ENCODE assay signal across 10 cellular contexts in genomic region chr20:38369387-38369786, GRCh38. TPM values are rescaled to one million over a fixed set of nuclear protein-coding genes. Genes with fewer than 3 reads are reported as not detected.
DNase-seq lines count a peak whose midpoint lies in the region; ATAC-seq, FAIRE-seq and TF ChIP-seq lines count a peak whose summit lies in the region.
"Had no signal": no experiment of that assay in that cellular context is flagged by ENCODE, and none has a peak within 500 bp of the region (broad histone marks: within the 10 kb centered on the region; RNA-seq: fewer than 3 reads in every experiment).

No MANE protein-coding gene starts in this region.

- H3K79me2 ChIP-seq in endothelial cell of umbilical vein (ENCODE audit: control insufficient read depth, insufficient read depth, low read length), result no peaks in the 10 kb centered on the region

- no peaks in the 10 kb centered on the region for H3K9me1 ChIP-seq in endothelial cell of umbilical vein (replicated peaks; ENCODE audit: control insufficient read depth, extremely low read depth, insufficient read depth, low read length)

- no peak overlapping the region for H3K9ac ChIP-seq in endothelial cell of umbilical vein (replicated peaks; ENCODE audit: extremely low read depth, insufficient read depth, low read length)

- H3K36me3 ChIP-seq in endothelial cell of umbilical vein (ENCODE audit: control insufficient read depth in 2 of 2, extremely low read depth in 1 of 2, insufficient read depth in 2 of 2, low read length in 2 of 2), result no peaks in the 10 kb centered on the region
- H3K36me3 ChIP-seq in upper lobe of right lung, result no peaks in the 10 kb centered on the region

- CTCF ChIA-PET in endothelial cell of umbilical vein (lab: Charles Lee), result interaction anchor here (1.0 to 1.6 kb wide), 2 partner anchors 31 to 47 kb away, joined by 3 read pairs; no protein-coding TSS in a partner anchor

- H3K27ac ChIP-seq in endothelial cell of umbilical vein (ENCODE audit: insufficient read depth, low read depth, low read length) (no peak overlapping the region), upper lobe of right lung (no peak overlapping the region)
- H3K27ac ChIP-seq: epithelial cell of prostate had no signal

- no peak overlapping the region for H2AFZ ChIP-seq in endothelial cell of umbilical vein (ENCODE audit: low read depth, low read length)

- H3K4me1 ChIP-seq in endothelial cell of umbilical vein (ENCODE audit: control insufficient read depth, extremely low read depth, insufficient read depth, low read length), result no peaks in the 10 kb centered on the region
- peaks cover 4% of the 10 kb centered on the region for H3K4me1 ChIP-seq in upper lobe of right lung

- H4K20me1 ChIP-seq in endothelial cell of umbilical vein (replicated peaks; ENCODE audit: control insufficient read depth, extremely low read depth, insufficient read depth, low read length), result no peaks in the 10 kb centered on the region

- peak; percentile 59 for DNase-seq in NCI-H82 (lab: John Stamatoyannopoulos, UW)
- DNase-seq in NCI-H82 treated with DMSO at 0.1 percent for 48 hours (lab: John Stamatoyannopoulos, UW; ENCODE audit: unreplicated experiment), result no peak
- DNase-seq in endothelial cell of umbilical vein (ENCODE audit: low read depth, low spot score), result peak; percentile 12
- no peak for DNase-seq in upper lobe of right lung
- DNase-seq in activated naive CD4-positive, alpha-beta T cell treated with anti-CD3 and anti-CD28 coated beads, Interleukin-2, amount 50 U/mL, for 16 hours, result no peak
- no peak for DNase-seq in activated effector memory CD4-positive, alpha-beta T cell treated with Interleukin-2 at 50 U/mL for 16 hours
- no peak for DNase-seq in NCI-H1048 (lab: John Stamatoyannopoulos, UW)
- DNase-seq: activated naive CD4-positive, alpha-beta T cell treated with anti-CD3 and anti-CD28 coated beads for 36 hours had no signal

- peak; percentile 21 for FAIRE-seq in endothelial cell of umbilical vein (lab: Jason Lieb, UNC)

- TF ChIP-seq CTCF in endothelial cell of umbilical vein (IDR thresholded peaks at IDR 0.05; ENCODE audit: extremely low read depth in 1 of 2, insufficient read depth in 1 of 2, low read depth in 1 of 2, low read length in 2 of 2) (no peak), upper lobe of right lung (IDR thresholded peaks at IDR 0.05) (no peak)

- intact Hi-C loops in endothelial cell of umbilical vein (cut with micrococcal nuclease), result no loop called here
- intact Hi-C loops in upper lobe of right lung (cut with DNase I), result no loop called here

- H3K4me2 ChIP-seq in endothelial cell of umbilical vein (ENCODE audit: insufficient read depth, low read length), result no peak overlapping the region

- H3K9me3 ChIP-seq in endothelial cell of umbilical vein (replicated peaks; ENCODE audit: control insufficient read depth, insufficient read depth, low read length) (no peaks in the 10 kb centered on the region), upper lobe of right lung (no peaks in the 10 kb centered on the region)

- H3K27me3 ChIP-seq in endothelial cell of umbilical vein (ENCODE audit: control insufficient read depth in 2 of 2, insufficient read depth in 2 of 2, low read length in 2 of 2) (peaks cover 12 to 17% of the 10 kb centered on the region in 2 experiments), upper lobe of right lung (no peaks in the 10 kb centered on the region)

- POLR2A ChIA-PET in endothelial cell of umbilical vein (lab: Charles Lee), result no interaction called here

- H3K4me3 ChIP-seq in endothelial cell of umbilical vein (replicated peaks in 1 of 3; ENCODE audit: insufficient read depth in 1 of 3, low read depth in 1 of 3, low read length in 3 of 3), result no peak overlapping the region
- no peak overlapping the region for H3K4me3 ChIP-seq in upper lobe of right lung

- TF ChIP-seq POLR2A in endothelial cell of umbilical vein (IDR thresholded peaks at IDR 0.05; ENCODE audit: low read depth, low read length), result no peak

- ATAC-seq in upper lobe of right lung, result peak; percentile 75

- dilution Hi-C loops in endothelial cell of umbilical vein (cut with MboI; ENCODE audit: extremely low pct_ligation_motif_present, low sequenced_read_pairs), result no loop called here

- BruUV-seq in endothelial cell of umbilical vein (replicated peaks; lab: Mats Ljungman, UMichigan), result no TSS peak

TF ChIP-seq in PFSK-1, 5 proteins besides CTCF, POLR2A, EP300 and RAD21:
- TF ChIP-seq SIN3A (IDR thresholded peaks at IDR 0.05; ENCODE audit: borderline replicate concordance, insufficient read depth, low read length), result no peak
- TF ChIP-seq POLR2AphosphoS5 (IDR thresholded peaks at IDR 0.05; ENCODE audit: low read depth, low read length), result peak; percentile 39; the same call in 1 of the 2 replicates

TF ChIP-seq in endothelial cell of umbilical vein, 7 proteins besides CTCF, POLR2A, EP300 and RAD21:
- TF ChIP-seq POLR2AphosphoS5 (IDR thresholded peaks at IDR 0.05; ENCODE audit: insufficient read depth, low read depth, low read length) (no peak), GATA2 (IDR thresholded peaks at IDR 0.05; ENCODE audit: insufficient read depth, insufficient read length, low read depth, low read length) (no peak), MYC (IDR thresholded peaks at IDR 0.05; ENCODE audit: low read depth, low read length) (no peak), MAX (IDR thresholded peaks at IDR 0.05; ENCODE audit: insufficient read depth, insufficient read length) (no peak)
TF ChIP-seq in endothelial cell of umbilical vein: peak in this region for 0.

RNA-seq across cellular contexts. Expression of gene LBP, which starts 23.1 kb away (rescaled TPM):
- not detected for polyA plus RNA-seq in PFSK-1 (2012; ENCODE audit: insufficient read length, low read depth)
- not detected in 2 replicates for total RNA-seq in endothelial cell of umbilical vein
- 0.03 TPM in 1 of 2 replicates, not detected in the other for polyA plus RNA-seq in endothelial cell of umbilical vein
- 0.06 TPM in 1 of 2 replicates, not detected in the other for polyA plus RNA-seq in endothelial cell of umbilical vein (2011; cell fraction: cytosol; rRNA removed)
- polyA plus RNA-seq in endothelial cell of umbilical vein (2011; cell fraction: nucleus; rRNA removed), result not detected in 2 replicates
- polyA plus RNA-seq in endothelial cell of umbilical vein (2012), result 0.10 TPM in 1 of 2 replicates, not detected in the other
- polyA minus RNA-seq in endothelial cell of umbilical vein, result 0.39 TPM in 1 of 2 replicates, not detected in the other
- polyA minus RNA-seq in endothelial cell of umbilical vein (2011; cell fraction: cytosol; rRNA and poly(A)+ RNA removed), result not detected
- polyA minus RNA-seq in endothelial cell of umbilical vein (2011; cell fraction: nucleus; rRNA and poly(A)+ RNA removed), result not detected in 2 replicates
- 0.26 TPM for total RNA-seq in upper lobe of right lung
- total RNA-seq: activated naive CD4-positive, alpha-beta T cell treated with anti-CD3 and anti-CD28 coated beads for 36 hours had no signal

Comparison
In these comparisons a context has a peak if more than half of its experiments do, and no peak if none do; other contexts are left out.
1. DNase-seq: peak in NCI-H82 (single experiment) and endothelial cell of umbilical vein (single experiment); none in NCI-H82 treated with DMSO at 0.1 percent for 48 hours (single experiment), upper lobe of right lung (single experiment), activated naive CD4-positive, alpha-beta T cell treated with anti-CD3 and anti-CD28 coated beads, Interleukin-2, amount 50 U/mL, for 16 hours (single experiment), activated effector memory CD4-positive, alpha-beta T cell treated with Interleukin-2 at 50 U/mL for 16 hours (single experiment) and NCI-H1048 (single experiment).